Comparison of ENCODE assay signal across 31 cellular contexts in genomic region chr20:40639132-40639531, GRCh38. TPM values are rescaled to one million over a fixed set of nuclear protein-coding genes. Genes with fewer than 3 reads are reported as not detected.
"Had no signal": no experiment of that assay in that cellular context is flagged by ENCODE, and none has a peak within 500 bp of the region (broad histone marks: within the 10 kb centered on the region; RNA-seq: fewer than 3 reads in every experiment).

No MANE protein-coding gene starts in this region.

- H3K36me3 Mint-ChIP-seq: T-cell had no signal

- H3K4me1 ChIP-seq: SJCRH30 had no signal

- H3K4me2 ChIP-seq: PC-9 had no signal

- H3K27ac Mint-ChIP-seq: T-cell had no signal

- H2AFZ ChIP-seq: PC-9 had no signal

- H3K4me3 Mint-ChIP-seq: T-cell had no signal

- H3K9me3 ChIP-seq: SJCRH30 had no signal

- H3K27ac ChIP-seq: PC-9, RWPE1, SJCRH30, SK-N-MC had no signal

- H3K4me1 Mint-ChIP-seq: T-cell had no signal

- DNase-seq: Kasumi-1, MM.1S, MV-4-11, NCI-H1092, NCI-H1105, NCI-H1436, NCI-H146, NCI-H1694, NCI-H187, NCI-H1930, NCI-H2029 treated with DMSO at 0.1 percent for 48 hours, NCI-H2171 treated with DMSO at 0.1 percent for 48 hours, NCI-H2227 treated with DMSO at 0.1 percent for 48 hours, NCI-H345, NCI-H446, NCI-H510A treated with DMSO at 0.1 percent for 48 hours, NCI-H524 treated with DMSO at 0.1 percent for 48 hours, NCI-H526 treated with DMSO at 0.1 percent for 48 hours, NCI-H774, PC-9, SHP77, SIG-M5, SJCRH30, T-cell had no signal

- H3K36me3 ChIP-seq: SJCRH30 had no signal

- H3K4me3 ChIP-seq: PC-9, SJCRH30, SK-N-MC had no signal

- ATAC-seq: Panc1, Right ventricle myocardium inferior, SK-N-SH treated with all-trans-retinoic acid at 6 μM for 48 hours, T-cell had no signal

RNA-seq across cellular contexts. Expression of gene MAFB, which starts 49.9 kb away (rescaled TPM):
- total RNA-seq: NCI-H460, OCI-LY7, PC-9, SJCRH30 had no signal
